ENCODE assay signal across 13 cellular contexts in the genomic region with DNA sequence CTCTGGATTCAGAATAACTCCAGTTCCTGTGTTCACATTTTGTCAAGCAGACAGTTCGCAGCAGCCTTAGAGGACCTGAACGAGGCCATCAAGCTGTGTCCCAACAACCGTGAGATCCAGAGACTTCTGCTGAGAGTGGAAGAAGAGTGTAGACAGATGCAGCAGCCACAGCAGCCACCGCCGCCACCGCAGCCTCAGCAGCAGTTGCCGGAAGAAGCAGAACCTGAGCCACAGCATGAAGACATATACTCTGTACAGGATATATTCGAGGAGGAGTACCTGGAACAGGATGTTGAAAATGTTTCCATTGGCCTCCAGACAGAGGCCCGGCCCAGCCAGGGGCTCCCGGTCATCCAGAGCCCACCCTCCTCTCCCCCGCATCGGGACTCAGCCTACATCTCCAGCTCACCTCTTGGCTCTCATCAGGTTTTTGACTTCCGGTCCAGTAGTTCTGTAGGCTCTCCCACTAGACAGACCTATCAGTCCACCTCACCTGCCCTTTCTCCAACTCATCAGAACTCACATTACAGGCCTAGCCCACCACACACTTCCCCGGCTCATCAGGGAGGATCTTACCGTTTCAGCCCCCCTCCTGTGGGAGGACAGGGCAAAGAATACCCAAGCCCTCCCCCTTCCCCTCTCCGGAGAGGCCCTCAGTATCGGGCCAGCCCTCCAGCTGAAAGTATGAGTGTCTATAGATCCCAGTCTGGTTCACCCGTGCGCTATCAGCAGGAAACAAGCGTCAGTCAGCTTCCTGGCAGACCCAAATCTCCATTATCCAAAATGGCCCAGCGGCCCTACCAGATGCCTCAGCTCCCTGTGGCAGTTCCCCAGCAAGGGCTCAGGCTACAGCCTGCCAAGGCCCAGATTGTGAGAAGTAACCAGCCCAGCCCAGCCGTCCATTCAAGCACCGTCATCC. TPM values are rescaled to one million over a fixed set of nuclear protein-coding genes. Genes with fewer than 3 reads are reported as not detected.
A peak's percentile ranks its signal among the peaks of the same experiment; 100 is the strongest.
DNase-seq lines count a peak whose midpoint lies in the region; ATAC-seq and TF ChIP-seq lines count a peak whose summit lies in the region.
"Had no signal": no experiment of that assay in that cellular context is flagged by ENCODE, and none has a peak within 500 bp of the region (broad histone marks: within the 10 kb centered on the region; RNA-seq: fewer than 3 reads in every experiment).

No MANE protein-coding gene starts in this region.

- intact Hi-C loops in left cardiac atrium (cut with DNase I) (no loop called here), CD14-positive monocyte (cut with micrococcal nuclease) (no loop called here)

- H3K27ac ChIP-seq in right atrium auricular region: no peak overlapping the region
- H3K27ac ChIP-seq: heart left ventricle had no signal

- H3K27ac Mint-ChIP-seq in effector memory CD8-positive, alpha-beta T cell: peak overlapping the region; percentile 81 to 88
- H3K27ac Mint-ChIP-seq in CD14-positive monocyte: no peak overlapping the region

- TF ChIP-seq CTCF in right atrium auricular region (IDR thresholded peaks at IDR 0.05): no peak
- no peak for TF ChIP-seq CTCF in CD14-positive monocyte (IDR thresholded peaks at IDR 0.05)

- H3K36me3 ChIP-seq in right atrium auricular region: peaks cover 4% of the 10 kb centered on the region

- peak; percentile 60 for DNase-seq in left cardiac atrium
- no peak for DNase-seq in right atrium auricular region (ENCODE audit: low spot score)
- DNase-seq in activated CD4-positive, alpha-beta T cell treated with anti-CD3 and anti-CD28 coated beads, Interleukin-2, amount 50 U/mL, for 1 hour: peak; percentile 37
- DNase-seq in effector memory CD8-positive, alpha-beta T cell: no peak
- peak; percentile 32 for DNase-seq in stimulated activated naive CD8-positive, alpha-beta T cell treated with anti-CD3 and anti-CD28 coated beads, Interleukin-15, Interleukin-2, amounts not matched to agents 100 U/mL and 50 U/mL, for 24 hours
- no peak for DNase-seq in CD14-positive monocyte (ENCODE audit: low spot score)
- no peak for DNase-seq in NCI-H774 (lab: John Stamatoyannopoulos, UW)
- no peak for DNase-seq in HPDE6-E6E7 (ENCODE audit: extremely low spot score)
- DNase-seq: heart left ventricle; occipital lobe; SK-N-SH; stimulated activated CD8-positive, alpha-beta memory T cell treated with anti-CD3 and anti-CD28 coated beads, Interleukin-4, amount 100 ng/mL, for 48 hours had no signal

- no peaks in the 10 kb centered on the region for H3K27me3 Mint-ChIP-seq in effector memory CD8-positive, alpha-beta T cell
- peaks cover 1 to 3% (median 3%) of the 10 kb centered on the region in 3 donors for H3K27me3 Mint-ChIP-seq in CD14-positive monocyte (ENCODE audit: low read depth in 3 of 3)

- H3K4me3 Mint-ChIP-seq in effector memory CD8-positive, alpha-beta T cell: peak overlapping the region in 1 of 2 donors; percentile 40
- no peak overlapping the region for H3K4me3 Mint-ChIP-seq in CD14-positive monocyte

- peak in 1 of 2 donors; percentile 28 for ATAC-seq in left cardiac atrium
- ATAC-seq in effector memory CD8-positive, alpha-beta T cell (replicated peaks): peak; percentile 72
- peak; percentile 63 for ATAC-seq in stimulated activated naive CD8-positive, alpha-beta T cell treated with anti-CD3 and anti-CD28 coated beads, Interleukin-15, Interleukin-2, amounts not matched to agents 100 U/mL and 50 U/mL, for 24 hours

- no peaks in the 10 kb centered on the region for H3K9me3 ChIP-seq in right atrium auricular region
- H3K9me3 ChIP-seq: heart left ventricle, SK-N-SH had no signal

- peaks cover 26% of the 10 kb centered on the region for H3K36me3 Mint-ChIP-seq in effector memory CD8-positive, alpha-beta T cell (ENCODE audit: insufficient read depth)
- peaks cover 33 to 35% of the 10 kb centered on the region in 2 donors for H3K36me3 Mint-ChIP-seq in CD14-positive monocyte

- H3K27me3 ChIP-seq in right atrium auricular region: no peaks in the 10 kb centered on the region
- H3K27me3 ChIP-seq: heart left ventricle had no signal

- peaks cover 0 to 5% of the 10 kb centered on the region in 2 donors for H3K4me1 ChIP-seq in right atrium auricular region

- H3K4me1 Mint-ChIP-seq in effector memory CD8-positive, alpha-beta T cell (ENCODE audit: low read depth in 2 of 2): peaks cover 0 to 8% of the 10 kb centered on the region in 2 donors
- H3K4me1 Mint-ChIP-seq in CD14-positive monocyte: peaks cover 3% of the 10 kb centered on the region

- H3K4me3 ChIP-seq in right atrium auricular region: no peak overlapping the region
- H3K4me3 ChIP-seq: heart left ventricle, lung had no signal

- no peaks in the 10 kb centered on the region for H3K9me3 Mint-ChIP-seq in effector memory CD8-positive, alpha-beta T cell
- H3K9me3 Mint-ChIP-seq in CD14-positive monocyte: no peaks in the 10 kb centered on the region

RNA-seq across cellular contexts. Expression of a gene that starts 25.9 kb away (rescaled TPM):
- 10 to 100 TPM; 17.3 to 21.7 TPM for total RNA-seq in left cardiac atrium
- 10 to 100 TPM; 13.4 to 13.7 TPM for total RNA-seq in right atrium auricular region
- polyA plus RNA-seq in CD14-positive monocyte: 1 to 10 TPM; 5.2 to 8.3 TPM

RNA-seq across cellular contexts. Expression of a gene that starts 56.7 kb away (rescaled TPM):
- total RNA-seq in left cardiac atrium: 1 to 10 TPM; 4.3 to 7.0 TPM
- 1 to 10 TPM; 3.4 to 4.0 TPM for total RNA-seq in right atrium auricular region
- not detected for polyA plus RNA-seq in CD14-positive monocyte

Comparison
In these comparisons a context has a peak if more than half of its experiments do, and no peak if none do; other contexts are left out.
1. DNase-seq: peak in left cardiac atrium (single experiment), activated CD4-positive, alpha-beta T cell treated with anti-CD3 and anti-CD28 coated beads, Interleukin-2, amount 50 U/mL, for 1 hour (single experiment) and stimulated activated naive CD8-positive, alpha-beta T cell treated with anti-CD3 and anti-CD28 coated beads, Interleukin-15, Interleukin-2, amounts not matched to agents 100 U/mL and 50 U/mL, for 24 hours (single experiment); none in right atrium auricular region (single experiment), effector memory CD8-positive, alpha-beta T cell (0 of 3), CD14-positive monocyte (single experiment), NCI-H774 (single experiment) and HPDE6-E6E7 (single experiment).
2. H3K27ac Mint-ChIP-seq: peak in effector memory CD8-positive, alpha-beta T cell (2 of 2); none in CD14-positive monocyte (0 of 7).